In genomic region chr18:78006006-78006802, GRCh38 we compare ENCODE assay signal across 1 cellular context.
TF ChIP-seq lines count a peak whose summit lies in the region.

No MANE protein-coding gene starts in this region.

TF ChIP-seq in GM23338, 12 proteins besides CTCF, POLR2A, EP300 and RAD21 (continued from another document):
- TF ChIP-seq NANOG (IDR thresholded peaks at IDR 0.05; ENCODE audit: borderline replicate concordance) (no peak), JUNB (IDR thresholded peaks at IDR 0.05; ENCODE audit: unreplicated experiment) (no peak), REST (IDR thresholded peaks at IDR 0.05; ENCODE audit: unreplicated experiment) (no peak), EZH2phosphoT487 (IDR thresholded peaks at IDR 0.05; ENCODE audit: unreplicated experiment) (no peak), STAT1 (IDR thresholded peaks at IDR 0.05; ENCODE audit: unreplicated experiment) (no peak), ETS1 (IDR thresholded peaks at IDR 0.05) (no peak), ZNF331 (CRISPR knock-in tag; IDR thresholded peaks at IDR 0.05; ENCODE audit: low read depth) (no peak)
